16 cellular contexts compared by ENCODE assay signal in the genomic region with DNA sequence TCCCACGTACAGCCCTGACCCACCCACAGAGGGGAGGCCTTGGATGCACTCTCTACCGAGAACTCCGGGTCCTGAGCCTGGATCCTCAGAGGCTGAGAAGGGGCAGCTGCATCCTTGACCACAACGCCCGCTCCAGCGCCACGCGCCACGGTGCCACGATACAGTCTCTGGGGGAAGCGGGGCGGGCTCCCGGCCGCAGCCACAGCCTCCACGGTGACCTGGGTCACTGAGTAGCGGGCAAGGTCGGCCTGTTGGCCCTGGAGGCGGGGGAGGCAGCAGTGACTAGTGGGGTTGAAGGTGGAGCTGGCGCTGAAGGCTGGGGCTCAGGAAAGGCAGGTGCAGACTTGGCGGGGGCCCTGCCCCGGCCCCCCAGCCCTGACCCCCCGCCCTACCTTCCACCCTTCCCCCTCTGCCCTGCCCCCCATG. TPM values are rescaled to one million over a fixed set of nuclear protein-coding genes. Genes with fewer than 3 reads are reported as not detected.
DNase-seq lines count a peak whose midpoint lies in the region; ATAC-seq, FAIRE-seq and TF ChIP-seq lines count a peak whose summit lies in the region.
"Had no signal": no experiment of that assay in that cellular context is flagged by ENCODE, and none has a peak within 500 bp of the region (broad histone marks: within the 10 kb centered on the region; RNA-seq: fewer than 3 reads in every experiment).

No MANE protein-coding gene starts in this region.

- no peaks in the 10 kb centered on the region for H3K79me2 ChIP-seq in HepG2 (ENCODE audit: insufficient read depth, low read length)

- H4K20me1 ChIP-seq in HepG2 (ENCODE audit: insufficient read depth, low read length) = peaks cover 6% of the 10 kb centered on the region; the same call in 1 of the 2 replicates

- no peaks in the 10 kb centered on the region for H3K9me3 ChIP-seq in right cardiac atrium (ENCODE audit: control insufficient read depth, low read length)
- no peaks in the 10 kb centered on the region for H3K9me3 ChIP-seq in heart left ventricle
- no peaks in the 10 kb centered on the region for H3K9me3 ChIP-seq in HepG2 (ENCODE audit: low read length)
- H3K9me3 ChIP-seq: BLaER1 treated with 17β-estradiol and CSF1 and Interleukin-3, amounts not matched to agents 10 nM and 100 nM had no signal

- ATAC-seq in right cardiac atrium (no peak), heart left ventricle (no peak), HepG2 (no peak)
- no peak for ATAC-seq in stimulated activated naive B cell treated with anti-CD40 and anti-IgM and Interleukin-4, amounts not matched to agents 10 μg/mL and 1 μg/mL and 100 μg/mL, for 72 hours (replicated peaks)

- POLR2A ChIA-PET in HepG2 (lab: Yijun Ruan, JAX) = no interaction called here

- TF ChIP-seq EP300 in HepG2 (IDR thresholded peaks at IDR 0.05; ENCODE audit: low read depth in 2 of 2, low read length in 2 of 2) (no peak), HepG2 (CRISPR knock-in tag; IDR thresholded peaks at IDR 0.05; ENCODE audit: borderline replicate concordance) (no peak)

- peaks cover 7 to 11% of the 10 kb centered on the region in 2 donors for H3K27me3 Mint-ChIP-seq in stimulated activated naive B cell treated with anti-CD40 and anti-IgM and Interleukin-4, amounts not matched to agents 10 μg/mL and 1 μg/mL and 100 μg/mL, for 72 hours
- H3K27me3 Mint-ChIP-seq in immature natural killer cell (ENCODE audit: low read depth in 3 of 3) = peaks cover 0 to 10% (median 3%) of the 10 kb centered on the region in 3 donors

- no TSS peak for BruUV-seq in HepG2 (replicated peaks; lab: Mats Ljungman, UMichigan)

- H3K4me3 ChIP-seq in right cardiac atrium (ENCODE audit: low read length) (no peak overlapping the region), heart left ventricle (no peak overlapping the region), HepG2 (replicated peaks in 1 of 3; ENCODE audit: insufficient read depth in 1 of 3, low read depth in 2 of 3, low read length in 3 of 3) (no peak overlapping the region)
- H3K4me3 ChIP-seq: BLaER1 treated with 17β-estradiol and CSF1 and Interleukin-3, amounts not matched to agents 10 nM and 100 nM; GM23248 had no signal

- TF ChIP-seq RAD21 in HepG2 (CRISPR knock-in tag; IDR thresholded peaks at IDR 0.05) = no peak

- H3K4me1 Mint-ChIP-seq in stimulated activated naive B cell treated with anti-CD40 and anti-IgM and Interleukin-4, amounts not matched to agents 10 μg/mL and 1 μg/mL and 100 μg/mL, for 72 hours = peaks cover 7 to 16% of the 10 kb centered on the region in 2 donors
- H3K4me1 Mint-ChIP-seq in immature natural killer cell = peaks cover 7 to 11% of the 10 kb centered on the region in 2 donors

- H3K27ac ChIP-seq in right cardiac atrium (ENCODE audit: low read length) = no peak overlapping the region
- H3K27ac ChIP-seq in heart left ventricle = no peak overlapping the region
- no peak overlapping the region for H3K27ac ChIP-seq in HepG2 (ENCODE audit: extremely low read length, insufficient read depth, low read length)
- H3K27ac ChIP-seq: BLaER1 treated with 17β-estradiol and CSF1 and Interleukin-3, amounts not matched to agents 10 nM and 100 nM; GM23248; HL-60 had no signal

- TF ChIP-seq POLR2A in heart left ventricle (IDR thresholded peaks at IDR 0.05) (no peak), HepG2 (IDR thresholded peaks at IDR 0.05; ENCODE audit: insufficient read depth in 1 of 2, low read depth in 2 of 2, low read length in 2 of 2) (no peak)

- peak in 2 of 3 donors; percentile 62 to 64 for DNase-seq in right cardiac atrium
- DNase-seq in heart left ventricle = no peak
- no peak for DNase-seq in HepG2 (ENCODE audit: low spot score)
- DNase-seq in stimulated activated naive B cell treated with anti-CD40 and anti-IgM and Interleukin-4, amounts not matched to agents 10 μg/mL and 1 μg/mL and 100 μg/mL, for 72 hours = no peak
- no peak for DNase-seq in activated CD4-positive, CD25-positive, alpha-beta regulatory T cell (lab: John Stamatoyannopoulos, UW)
- DNase-seq in immature natural killer cell = no peak
- DNase-seq: ACHN, Calu3, DMS 273 treated with DMSO at 0.1 percent for 48 hours, GM23248, H7 had no signal

- H3K4me3 Mint-ChIP-seq in stimulated activated naive B cell treated with anti-CD40 and anti-IgM and Interleukin-4, amounts not matched to agents 10 μg/mL and 1 μg/mL and 100 μg/mL, for 72 hours = no peak overlapping the region
- H3K4me3 Mint-ChIP-seq in immature natural killer cell = no peak overlapping the region
- H3K4me3 Mint-ChIP-seq: CD4-positive, alpha-beta T cell had no signal

- peaks cover 0 to 7% (median 0%) of the 10 kb centered on the region in 9 donors for H3K36me3 ChIP-seq in heart left ventricle
- peaks cover 0 to 12% of the 10 kb centered on the region in 2 experiments; a peak in 2 of 5 replicates for H3K36me3 ChIP-seq in HepG2 (replicated peaks in 1 of 2; ENCODE audit: control insufficient read depth in 1 of 2, insufficient read depth in 2 of 2, low read length in 2 of 2)

- no peak overlapping the region for H2AFZ ChIP-seq in HepG2 (ENCODE audit: low read length)
- H2AFZ ChIP-seq: GM23248 had no signal

- in situ Hi-C loops in HepG2 (cut with HindIII; ENCODE audit: extremely low pct_ligation_motif_present, low pct_unique_long_range_greater_than_20kb) = loop anchor here (10.0 kb wide), 1 partner anchor 65 kb away; no protein-coding TSS in a partner anchor

- FAIRE-seq in HepG2 (lab: Jason Lieb, UNC) = no peak

- CTCF ChIA-PET in HepG2 (lab: Yijun Ruan, JAX; ENCODE audit: low intra/inter-chr PET ratio, low total read pairs) = no interaction called here

- TF ChIP-seq CTCF in heart left ventricle (IDR thresholded peaks at IDR 0.05) (no peak), HepG2 (CRISPR knock-in tag; IDR thresholded peaks at IDR 0.05) (no peak)

- peak overlapping the region; percentile 20 for H3K27ac Mint-ChIP-seq in stimulated activated naive B cell treated with anti-CD40 and anti-IgM and Interleukin-4, amounts not matched to agents 10 μg/mL and 1 μg/mL and 100 μg/mL, for 72 hours
- H3K27ac Mint-ChIP-seq in immature natural killer cell = no peak overlapping the region
- H3K27ac Mint-ChIP-seq: CD4-positive, alpha-beta T cell had no signal

- H3K9ac ChIP-seq in HepG2 (ENCODE audit: insufficient read depth, low read depth, low read length) = no peak overlapping the region
- H3K9ac ChIP-seq: BLaER1 treated with 17β-estradiol and CSF1 and Interleukin-3, amounts not matched to agents 10 nM and 100 nM; GM23248 had no signal

- intact Hi-C loops in right cardiac atrium (cut with DNase I) = no loop called here
- intact Hi-C loops in heart left ventricle (cut with DNase I) = loop anchor here in 1 of 10 donors (5.0 kb wide), 1 partner anchor 42 kb away; a partner anchor contains a TSS
- intact Hi-C loops in HepG2 (cut with micrococcal nuclease; ENCODE audit: unreplicated experiment) = loop anchor here (10.0 kb wide), 1 partner anchor 65 kb away; no protein-coding TSS in a partner anchor

- H3K4me2 ChIP-seq in HepG2 (ENCODE audit: low read depth, low read length) = no peak overlapping the region

- no peaks in the 10 kb centered on the region for H3K4me1 ChIP-seq in right cardiac atrium (ENCODE audit: control insufficient read depth, insufficient read depth, low read length)
- peaks cover 3 to 20% (median 11%) of the 10 kb centered on the region in 12 donors for H3K4me1 ChIP-seq in heart left ventricle
- H3K4me1 ChIP-seq in HepG2 (ENCODE audit: insufficient read depth, low read length) = peaks cover 14% of the 10 kb centered on the region

- 93% methylated on average over 22 of the region's 22 CpGs for WGBS in right cardiac atrium
- 95 to 97% (median 96%) methylated on average over 20 to 22 of the region's 22 CpGs for WGBS in heart left ventricle, 4 donors
- 95% methylated on average over 6 of the region's 22 CpGs for WGBS in HepG2 (ENCODE audit: low lambda C conversion rate)

- H3K36me3 Mint-ChIP-seq in stimulated activated naive B cell treated with anti-CD40 and anti-IgM and Interleukin-4, amounts not matched to agents 10 μg/mL and 1 μg/mL and 100 μg/mL, for 72 hours = peaks cover 10 to 27% of the 10 kb centered on the region in 2 donors
- no peaks in the 10 kb centered on the region for H3K36me3 Mint-ChIP-seq in immature natural killer cell

- no peaks in the 10 kb centered on the region for H3K27me3 ChIP-seq in right cardiac atrium (ENCODE audit: control insufficient read depth, insufficient read depth)
- peaks cover 0 to 8% (median 0%) of the 10 kb centered on the region in 9 donors for H3K27me3 ChIP-seq in heart left ventricle
- no peaks in the 10 kb centered on the region for H3K27me3 ChIP-seq in HepG2 (ENCODE audit: control insufficient read depth in 1 of 2, insufficient read depth in 2 of 2, low read length in 2 of 2)

- H3K9me3 Mint-ChIP-seq in stimulated activated naive B cell treated with anti-CD40 and anti-IgM and Interleukin-4, amounts not matched to agents 10 μg/mL and 1 μg/mL and 100 μg/mL, for 72 hours = no peaks in the 10 kb centered on the region
- no peaks in the 10 kb centered on the region for H3K9me3 Mint-ChIP-seq in immature natural killer cell
- H3K9me3 Mint-ChIP-seq: CD4-positive, alpha-beta T cell had no signal

RNA-seq across cellular contexts. Expression of a gene that starts 3.9 kb away (rescaled TPM):
- total RNA-seq in right cardiac atrium = 10 to 100 TPM in 3 of 4 donors, 1 to 10 TPM in 1; 9.4 to 19.2 (median 13.5) TPM
- 14.8 TPM for polyA plus RNA-seq in right cardiac atrium
- total RNA-seq in heart left ventricle = 10 to 100 TPM in 7 of 9 donors, 1 to 10 TPM in 2; 5.5 to 30.6 (median 14.9) TPM
- 10 to 100 TPM in 1 of 2 donors, 1 to 10 TPM in 1; 9.5 to 21.1 TPM for polyA plus RNA-seq in heart left ventricle
- not detected in 2 replicates for total RNA-seq in HepG2 (2016; rRNA removed; fragmentation: Illumina TruSeq; extraction: Trizol)
- total RNA-seq in HepG2 (2016; cell fraction: cytosol; rRNA removed; fragmentation: Illumina TruSeq; extraction: Trizol; ENCODE audit: low read depth) = not detected in 2 replicates
- total RNA-seq in HepG2 (2016; cell fraction: insoluble cytoplasmic fraction; rRNA removed; fragmentation: Illumina TruSeq; extraction: Trizol) = not detected in 2 replicates
- total RNA-seq in HepG2 (2016; cell fraction: membrane; rRNA removed; fragmentation: Illumina TruSeq; extraction: Trizol) = not detected in 2 replicates
- not detected in 2 replicates for total RNA-seq in HepG2 (2016; cell fraction: nucleus; rRNA removed; fragmentation: Illumina TruSeq; extraction: Trizol)
- 0.04 TPM in 1 of 2 replicates, not detected in the other for polyA plus RNA-seq in HepG2 (2011; rRNA removed)
- 0.03 TPM in 1 of 2 replicates, not detected in the other for polyA plus RNA-seq in HepG2 (2011; cell fraction: cytosol; rRNA removed)
- 0.47 and 0.69 TPM in 2 replicates for polyA plus RNA-seq in HepG2 (2011; cell fraction: nucleus; rRNA removed)
- polyA plus RNA-seq in HepG2 (2012) = 0.42 and 0.91 TPM in 2 replicates
- polyA plus RNA-seq in HepG2 (2016; cell fraction: cytosol; fragmentation: Illumina TruSeq; extraction: Trizol; ENCODE audit: low read depth) = not detected in 2 replicates
- not detected in 2 replicates for polyA plus RNA-seq in HepG2 (2016; cell fraction: insoluble cytoplasmic fraction; fragmentation: Illumina TruSeq; extraction: Trizol; ENCODE audit: low read depth)
- not detected in 2 replicates for polyA plus RNA-seq in HepG2 (2016; cell fraction: membrane; fragmentation: Illumina TruSeq; extraction: Trizol; ENCODE audit: low read depth)
- not detected in 2 replicates for polyA plus RNA-seq in HepG2 (2016; cell fraction: nucleus; fragmentation: Illumina TruSeq; extraction: Trizol; ENCODE audit: insufficient read depth, low read depth)
- 3.8 TPM in 1 of 2 replicates, not detected in the other for polyA minus RNA-seq in HepG2 (2011; rRNA and poly(A)+ RNA removed; ENCODE audit: low replicate concordance)
- polyA minus RNA-seq in HepG2 (2011; cell fraction: cytosol; rRNA and poly(A)+ RNA removed) = not detected in 2 replicates
- not detected in 2 replicates for polyA minus RNA-seq in HepG2 (2011; cell fraction: nucleus; rRNA and poly(A)+ RNA removed)
- polyA plus RNA-seq in immature natural killer cell = 10 to 100 TPM; 36.4 to 62.4 (median 53.9) TPM

RNA-seq across cellular contexts. Expression of a gene that starts 5.1 kb away (rescaled TPM):
- total RNA-seq in right cardiac atrium (not detected), heart left ventricle (not detected), HepG2 (2016; rRNA removed; fragmentation: Illumina TruSeq; extraction: Trizol) (0.21 and 0.46 TPM in 2 replicates)
- polyA plus RNA-seq in right cardiac atrium (0.02 TPM), heart left ventricle (under 1 TPM in 1 of 2 donors, not detected in 1; 0.07 TPM), HepG2 (2011; rRNA removed) (0.68 and 0.71 TPM in 2 replicates), immature natural killer cell (not detected)
- 0.09 TPM in 1 of 2 replicates, not detected in the other for total RNA-seq in HepG2 (2016; cell fraction: cytosol; rRNA removed; fragmentation: Illumina TruSeq; extraction: Trizol; ENCODE audit: low read depth)
- total RNA-seq in HepG2 (2016; cell fraction: insoluble cytoplasmic fraction; rRNA removed; fragmentation: Illumina TruSeq; extraction: Trizol) = 0.52 TPM in 1 of 2 replicates, not detected in the other
- 0.25 and 0.52 TPM in 2 replicates for total RNA-seq in HepG2 (2016; cell fraction: membrane; rRNA removed; fragmentation: Illumina TruSeq; extraction: Trizol)
- 0.65 and 0.72 TPM in 2 replicates for total RNA-seq in HepG2 (2016; cell fraction: nucleus; rRNA removed; fragmentation: Illumina TruSeq; extraction: Trizol)
- 0.19 and 0.67 TPM in 2 replicates for polyA plus RNA-seq in HepG2 (2011; cell fraction: cytosol; rRNA removed)
- 1.8 and 3.5 TPM in 2 replicates for polyA plus RNA-seq in HepG2 (2011; cell fraction: nucleus; rRNA removed)
- polyA plus RNA-seq in HepG2 (2012) = 0.37 and 0.71 TPM in 2 replicates
- polyA plus RNA-seq in HepG2 (2016; cell fraction: cytosol; fragmentation: Illumina TruSeq; extraction: Trizol; ENCODE audit: low read depth) = 0.06 and 0.12 TPM in 2 replicates
- 0.70 and 0.90 TPM in 2 replicates for polyA plus RNA-seq in HepG2 (2016; cell fraction: insoluble cytoplasmic fraction; fragmentation: Illumina TruSeq; extraction: Trizol; ENCODE audit: low read depth)
- polyA plus RNA-seq in HepG2 (2016; cell fraction: membrane; fragmentation: Illumina TruSeq; extraction: Trizol; ENCODE audit: low read depth) = 0.11 and 0.40 TPM in 2 replicates
- polyA plus RNA-seq in HepG2 (2016; cell fraction: nucleus; fragmentation: Illumina TruSeq; extraction: Trizol; ENCODE audit: insufficient read depth, low read depth) = 3.1 and 3.6 TPM in 2 replicates
- 0.62 TPM in 1 of 2 replicates, not detected in the other for polyA minus RNA-seq in HepG2 (2011; rRNA and poly(A)+ RNA removed; ENCODE audit: low replicate concordance)
- 0.40 TPM in 1 of 2 replicates, not detected in the other for polyA minus RNA-seq in HepG2 (2011; cell fraction: cytosol; rRNA and poly(A)+ RNA removed)
- polyA minus RNA-seq in HepG2 (2011; cell fraction: nucleus; rRNA and poly(A)+ RNA removed) = 0.26 and 0.75 TPM in 2 replicates
- total RNA-seq: A172; CD4-positive, alpha-beta T cell; Daoy; GM23248; H7 had no signal
- polyA plus RNA-seq: GM23248 had no signal

RNA-seq across cellular contexts. Expression of a gene that starts 7.3 kb away (rescaled TPM):
- total RNA-seq in right cardiac atrium (1 to 10 TPM in 2 of 4 donors, under 1 TPM in 1, not detected in 1; 0.79 to 1.2 (median 1.1) TPM), heart left ventricle (under 1 TPM in 1 of 9 donors, not detected in 8; 0.81 TPM), HepG2 (2016; rRNA removed; fragmentation: Illumina TruSeq; extraction: Trizol) (not detected in 2 replicates)
- polyA plus RNA-seq in right cardiac atrium (not detected), heart left ventricle (not detected), HepG2 (2011; rRNA removed) (not detected in 2 replicates), immature natural killer cell (not detected)
- total RNA-seq in HepG2 (2016; cell fraction: cytosol; rRNA removed; fragmentation: Illumina TruSeq; extraction: Trizol; ENCODE audit: low read depth) = not detected in 2 replicates
- not detected in 2 replicates for total RNA-seq in HepG2 (2016; cell fraction: insoluble cytoplasmic fraction; rRNA removed; fragmentation: Illumina TruSeq; extraction: Trizol)
- total RNA-seq in HepG2 (2016; cell fraction: membrane; rRNA removed; fragmentation: Illumina TruSeq; extraction: Trizol) = not detected in 2 replicates
- total RNA-seq in HepG2 (2016; cell fraction: nucleus; rRNA removed; fragmentation: Illumina TruSeq; extraction: Trizol) = not detected in 2 replicates
- not detected in 2 replicates for polyA plus RNA-seq in HepG2 (2011; cell fraction: cytosol; rRNA removed)
- not detected in 2 replicates for polyA plus RNA-seq in HepG2 (2011; cell fraction: nucleus; rRNA removed)
- not detected in 2 replicates for polyA plus RNA-seq in HepG2 (2012)
- polyA plus RNA-seq in HepG2 (2016; cell fraction: cytosol; fragmentation: Illumina TruSeq; extraction: Trizol; ENCODE audit: low read depth) = not detected in 2 replicates
- polyA plus RNA-seq in HepG2 (2016; cell fraction: insoluble cytoplasmic fraction; fragmentation: Illumina TruSeq; extraction: Trizol; ENCODE audit: low read depth) = not detected in 2 replicates
- polyA plus RNA-seq in HepG2 (2016; cell fraction: membrane; fragmentation: Illumina TruSeq; extraction: Trizol; ENCODE audit: low read depth) = not detected in 2 replicates
- polyA plus RNA-seq in HepG2 (2016; cell fraction: nucleus; fragmentation: Illumina TruSeq; extraction: Trizol; ENCODE audit: insufficient read depth, low read depth) = not detected in 2 replicates
- not detected in 2 replicates for polyA minus RNA-seq in HepG2 (2011; rRNA and poly(A)+ RNA removed; ENCODE audit: low replicate concordance)
- polyA minus RNA-seq in HepG2 (2011; cell fraction: cytosol; rRNA and poly(A)+ RNA removed) = not detected in 2 replicates
- not detected in 2 replicates for polyA minus RNA-seq in HepG2 (2011; cell fraction: nucleus; rRNA and poly(A)+ RNA removed)
- total RNA-seq: A172; Calu3; CD4-positive, alpha-beta T cell; Daoy; GM23248; H7 had no signal
- polyA plus RNA-seq: GM23248 had no signal

RNA-seq across cellular contexts. Expression of a gene that starts 17.4 kb away (rescaled TPM):
- 1 to 10 TPM in 1 of 4 donors, under 1 TPM in 2, not detected in 1; 0.26 to 1.0 (median 0.29) TPM for total RNA-seq in right cardiac atrium
- polyA plus RNA-seq in right cardiac atrium = 0.14 TPM
- 1 to 10 TPM in 1 of 9 donors, under 1 TPM in 5, not detected in 3; 0.20 to 1.0 (median 0.48) TPM for total RNA-seq in heart left ventricle
- under 1 TPM in 1 of 2 donors, not detected in 1; 0.07 TPM for polyA plus RNA-seq in heart left ventricle
- total RNA-seq in HepG2 (2016; rRNA removed; fragmentation: Illumina TruSeq; extraction: Trizol) = 0.13 TPM in 1 of 2 replicates, not detected in the other
- total RNA-seq in HepG2 (2016; cell fraction: cytosol; rRNA removed; fragmentation: Illumina TruSeq; extraction: Trizol; ENCODE audit: low read depth) = not detected in 2 replicates
- total RNA-seq in HepG2 (2016; cell fraction: insoluble cytoplasmic fraction; rRNA removed; fragmentation: Illumina TruSeq; extraction: Trizol) = not detected in 2 replicates
- 0.15 TPM in 1 of 2 replicates, not detected in the other for total RNA-seq in HepG2 (2016; cell fraction: membrane; rRNA removed; fragmentation: Illumina TruSeq; extraction: Trizol)
- not detected in 2 replicates for total RNA-seq in HepG2 (2016; cell fraction: nucleus; rRNA removed; fragmentation: Illumina TruSeq; extraction: Trizol)
- 0.09 TPM in 2 replicates for polyA plus RNA-seq in HepG2 (2011; rRNA removed)
- 0.11 TPM in 1 of 2 replicates, not detected in the other for polyA plus RNA-seq in HepG2 (2011; cell fraction: cytosol; rRNA removed)
- polyA plus RNA-seq in HepG2 (2011; cell fraction: nucleus; rRNA removed) = 1.3 and 1.6 TPM in 2 replicates
- polyA plus RNA-seq in HepG2 (2012) = 0.60 and 0.79 TPM in 2 replicates
- polyA plus RNA-seq in HepG2 (2016; cell fraction: cytosol; fragmentation: Illumina TruSeq; extraction: Trizol; ENCODE audit: low read depth) = 0.18 and 0.26 TPM in 2 replicates
- polyA plus RNA-seq in HepG2 (2016; cell fraction: insoluble cytoplasmic fraction; fragmentation: Illumina TruSeq; extraction: Trizol; ENCODE audit: low read depth) = 0.16 and 0.24 TPM in 2 replicates
- 0.22 and 0.28 TPM in 2 replicates for polyA plus RNA-seq in HepG2 (2016; cell fraction: membrane; fragmentation: Illumina TruSeq; extraction: Trizol; ENCODE audit: low read depth)
- 1.4 and 1.5 TPM in 2 replicates for polyA plus RNA-seq in HepG2 (2016; cell fraction: nucleus; fragmentation: Illumina TruSeq; extraction: Trizol; ENCODE audit: insufficient read depth, low read depth)
- 0.42 TPM in 1 of 2 replicates, not detected in the other for polyA minus RNA-seq in HepG2 (2011; rRNA and poly(A)+ RNA removed; ENCODE audit: low replicate concordance)
- polyA minus RNA-seq in HepG2 (2011; cell fraction: cytosol; rRNA and poly(A)+ RNA removed) = not detected in 2 replicates
- 0.26 and 0.50 TPM in 2 replicates for polyA minus RNA-seq in HepG2 (2011; cell fraction: nucleus; rRNA and poly(A)+ RNA removed)
- not detected for polyA plus RNA-seq in immature natural killer cell
- total RNA-seq: A172, Daoy, GM23248 had no signal
- polyA plus RNA-seq: GM23248 had no signal

RNA-seq across cellular contexts. Expression of a gene that starts 43.4 kb away (rescaled TPM):
- 10 to 100 TPM; 18.2 to 20.8 (median 20.1) TPM for total RNA-seq in right cardiac atrium
- polyA plus RNA-seq in right cardiac atrium = 17.0 TPM
- 10 to 100 TPM; 11.6 to 21.3 (median 18.3) TPM for total RNA-seq in heart left ventricle
- polyA plus RNA-seq in heart left ventricle = 10 to 100 TPM; 16.1 to 18.1 TPM
- total RNA-seq in HepG2 (2016; rRNA removed; fragmentation: Illumina TruSeq; extraction: Trizol) = 13.7 and 16.7 TPM in 2 replicates
- 7.4 and 7.9 TPM in 2 replicates for total RNA-seq in HepG2 (2016; cell fraction: cytosol; rRNA removed; fragmentation: Illumina TruSeq; extraction: Trizol; ENCODE audit: low read depth)
- 10.7 and 17.0 TPM in 2 replicates for total RNA-seq in HepG2 (2016; cell fraction: insoluble cytoplasmic fraction; rRNA removed; fragmentation: Illumina TruSeq; extraction: Trizol)
- total RNA-seq in HepG2 (2016; cell fraction: membrane; rRNA removed; fragmentation: Illumina TruSeq; extraction: Trizol) = 5.1 and 6.1 TPM in 2 replicates
- 10.8 and 14.2 TPM in 2 replicates for total RNA-seq in HepG2 (2016; cell fraction: nucleus; rRNA removed; fragmentation: Illumina TruSeq; extraction: Trizol)
- 8.2 and 11.2 TPM in 2 replicates for polyA plus RNA-seq in HepG2 (2011; rRNA removed)
- polyA plus RNA-seq in HepG2 (2011; cell fraction: cytosol; rRNA removed) = 4.8 and 7.0 TPM in 2 replicates
- polyA plus RNA-seq in HepG2 (2011; cell fraction: nucleus; rRNA removed) = 30.1 and 30.7 TPM in 2 replicates
- 7.4 and 8.1 TPM in 2 replicates for polyA plus RNA-seq in HepG2 (2012)
- 1.6 and 1.8 TPM in 2 replicates for polyA plus RNA-seq in HepG2 (2016; cell fraction: cytosol; fragmentation: Illumina TruSeq; extraction: Trizol; ENCODE audit: low read depth)
- polyA plus RNA-seq in HepG2 (2016; cell fraction: insoluble cytoplasmic fraction; fragmentation: Illumina TruSeq; extraction: Trizol; ENCODE audit: low read depth) = 10.7 and 13.7 TPM in 2 replicates
- 2.1 and 2.5 TPM in 2 replicates for polyA plus RNA-seq in HepG2 (2016; cell fraction: membrane; fragmentation: Illumina TruSeq; extraction: Trizol; ENCODE audit: low read depth)
- polyA plus RNA-seq in HepG2 (2016; cell fraction: nucleus; fragmentation: Illumina TruSeq; extraction: Trizol; ENCODE audit: insufficient read depth, low read depth) = 25.7 and 27.7 TPM in 2 replicates
- polyA minus RNA-seq in HepG2 (2011; rRNA and poly(A)+ RNA removed; ENCODE audit: low replicate concordance) = 13.6 and 18.7 TPM in 2 replicates
- polyA minus RNA-seq in HepG2 (2011; cell fraction: cytosol; rRNA and poly(A)+ RNA removed) = 7.8 and 7.9 TPM in 2 replicates
- polyA minus RNA-seq in HepG2 (2011; cell fraction: nucleus; rRNA and poly(A)+ RNA removed) = 17.4 and 19.9 TPM in 2 replicates
- 10 to 100 TPM in 1 of 3 donors, 1 to 10 TPM in 2; 4.0 to 17.5 (median 5.4) TPM for polyA plus RNA-seq in immature natural killer cell

Comparison
In these comparisons a context has a peak if more than half of its experiments do, and no peak if none do; other contexts are left out.
1. DNase-seq: peak in right cardiac atrium (2 of 3); none in heart left ventricle (0 of 5), HepG2 (single experiment), stimulated activated naive B cell treated with anti-CD40 and anti-IgM and Interleukin-4, amounts not matched to agents 10 μg/mL and 1 μg/mL and 100 μg/mL, for 72 hours (single experiment), activated CD4-positive, CD25-positive, alpha-beta regulatory T cell (0 of 4) and immature natural killer cell (0 of 3).